In genomic region chr2:120330946-120331822, GRCh38 we compare ENCODE assay signal across 24 cellular contexts. TPM values are rescaled to one million over a fixed set of nuclear protein-coding genes. Genes with fewer than 3 reads are reported as not detected.
DNase-seq lines count a peak whose midpoint lies in the region; ATAC-seq and TF ChIP-seq lines count a peak whose summit lies in the region.
"Had no signal": no experiment of that assay in that cellular context is flagged by ENCODE, and none has a peak within 500 bp of the region (broad histone marks: within the 10 kb centered on the region; RNA-seq: fewer than 3 reads in every experiment).

No MANE protein-coding gene starts in this region.

- TF ChIP-seq CTCF in foreskin keratinocyte (conservative IDR thresholded peaks at IDR 0.05) (no peak), glutamatergic neuron (IDR thresholded peaks at IDR 0.05; ENCODE audit: partially characterized antibody, unreplicated experiment) (no peak)

- peaks cover 16% of the 10 kb centered on the region for H3K4me1 Mint-ChIP-seq in glutamatergic neuron (ENCODE audit: low read depth, unreplicated experiment)
- H3K4me1 Mint-ChIP-seq in stimulated activated effector memory CD8-positive, alpha-beta T cell treated with anti-CD3 and anti-CD28 coated beads, Interleukin-12 subunit alpha, Interleukin-12 subunit beta, amount 100 ng/mL, for 72 hours = no peaks in the 10 kb centered on the region
- H3K4me1 Mint-ChIP-seq: mesothelial cell of epicardium had no signal

- peaks cover 12% of the 10 kb centered on the region for H3K27me3 Mint-ChIP-seq in glutamatergic neuron (ENCODE audit: unreplicated experiment)

- H3K27ac ChIP-seq in foreskin keratinocyte = no peak overlapping the region
- H3K27ac ChIP-seq: 22Rv1, coronary artery, skin epidermis had no signal

- H3K4me3 Mint-ChIP-seq in glutamatergic neuron (ENCODE audit: unreplicated experiment) = no peak overlapping the region
- H3K4me3 Mint-ChIP-seq in stimulated activated effector memory CD8-positive, alpha-beta T cell treated with anti-CD3 and anti-CD28 coated beads, Interleukin-12 subunit alpha, Interleukin-12 subunit beta, amount 100 ng/mL, for 72 hours = no peak overlapping the region
- H3K4me3 Mint-ChIP-seq: activated CD4-positive, alpha-beta memory T cell treated with anti-CD3 and anti-CD28 coated beads for 36 hours; B cell; mesothelial cell of epicardium; nephron; WTC11 had no signal

- peaks cover 4% of the 10 kb centered on the region for H3K36me3 Mint-ChIP-seq in glutamatergic neuron (ENCODE audit: unreplicated experiment)
- H3K36me3 Mint-ChIP-seq in stimulated activated effector memory CD8-positive, alpha-beta T cell treated with anti-CD3 and anti-CD28 coated beads, Interleukin-12 subunit alpha, Interleukin-12 subunit beta, amount 100 ng/mL, for 72 hours = no peaks in the 10 kb centered on the region
- H3K36me3 Mint-ChIP-seq: activated CD4-positive, alpha-beta memory T cell treated with anti-CD3 and anti-CD28 coated beads for 36 hours; mesothelial cell of epicardium; WTC11 had no signal

- DNase-seq in DMS 273 (lab: John Stamatoyannopoulos, UW; ENCODE audit: unreplicated experiment) = peak; percentile 32
- DNase-seq in DMS 273 treated with DMSO at 0.1 percent for 48 hours (lab: John Stamatoyannopoulos, UW) = no peak
- DNase-seq in NCI-H526 treated with DMSO at 0.1 percent for 48 hours (lab: John Stamatoyannopoulos, UW) = peak; percentile 43
- no peak for DNase-seq in foreskin keratinocyte
- DNase-seq in glutamatergic neuron = no peak
- no peak for DNase-seq in stimulated activated effector memory CD8-positive, alpha-beta T cell treated with anti-CD3 and anti-CD28 coated beads, Interleukin-12 subunit alpha, Interleukin-12 subunit beta, amount 100 ng/mL, for 72 hours (ENCODE audit: low spot score in 2 of 2)
- DNase-seq: activated CD4-positive, alpha-beta memory T cell treated with anti-CD3 and anti-CD28 coated beads for 36 hours; amniotic stem cell; GOT3; head of caudate nucleus; KBM-7; SK-N-SH; stimulated activated CD4-positive, alpha-beta T cell treated with anti-CD3 and anti-CD28 coated beads, Interleukin-4, amount 100 ng/mL, for 1 hour had no signal

- ATAC-seq in GM19463 (IDR thresholded peaks at IDR 0.05; ENCODE audit: unreplicated experiment) = peak; percentile 73
- ATAC-seq in foreskin keratinocyte = peak; percentile 20
- ATAC-seq in HG03460 (IDR thresholded peaks at IDR 0.05; ENCODE audit: unreplicated experiment) = no peak
- no peak for ATAC-seq in stimulated activated effector memory CD8-positive, alpha-beta T cell treated with anti-CD3 and anti-CD28 coated beads, Interleukin-12 subunit alpha, Interleukin-12 subunit beta, amount 100 ng/mL, for 72 hours
- ATAC-seq: WTC11 had no signal

- no peak overlapping the region for H3K27ac Mint-ChIP-seq in glutamatergic neuron (ENCODE audit: unreplicated experiment)
- H3K27ac Mint-ChIP-seq in stimulated activated effector memory CD8-positive, alpha-beta T cell treated with anti-CD3 and anti-CD28 coated beads, Interleukin-12 subunit alpha, Interleukin-12 subunit beta, amount 100 ng/mL, for 72 hours = no peak overlapping the region
- H3K27ac Mint-ChIP-seq: activated CD4-positive, alpha-beta memory T cell treated with anti-CD3 and anti-CD28 coated beads for 36 hours; B cell; mesothelial cell of epicardium; nephron; WTC11 had no signal

- H3K27me3 ChIP-seq in foreskin keratinocyte = peaks cover 52% of the 10 kb centered on the region

- H3K9me3 Mint-ChIP-seq in glutamatergic neuron (ENCODE audit: unreplicated experiment) = peaks cover 2% of the 10 kb centered on the region
- H3K9me3 Mint-ChIP-seq in stimulated activated effector memory CD8-positive, alpha-beta T cell treated with anti-CD3 and anti-CD28 coated beads, Interleukin-12 subunit alpha, Interleukin-12 subunit beta, amount 100 ng/mL, for 72 hours = no peaks in the 10 kb centered on the region

- H3K4me1 ChIP-seq in foreskin keratinocyte = no peaks in the 10 kb centered on the region

RNA-seq across cellular contexts. Expression of gene INHBB, which starts 14.8 kb away (rescaled TPM):
- not detected in 2 replicates for total RNA-seq in foreskin keratinocyte
- not detected in 2 replicates for polyA plus RNA-seq in foreskin keratinocyte
- 0.34 TPM for total RNA-seq in glutamatergic neuron (ENCODE audit: unreplicated experiment)
- total RNA-seq: activated CD4-positive, alpha-beta memory T cell treated with anti-CD3 and anti-CD28 coated beads for 36 hours; B cell; fibroblast of lung; mesothelial cell of epicardium; T-helper 2 cell treated with Interferon-gamma antibody and Interleukin-4, amounts not matched to agents 100 ng/mL and 5 ng/mL, for 36 hours had no signal

Comparison
In these comparisons a context has a peak if more than half of its experiments do, and no peak if none do; other contexts are left out.
1. DNase-seq: peak in DMS 273 (single experiment) and NCI-H526 treated with DMSO at 0.1 percent for 48 hours (single experiment); none in DMS 273 treated with DMSO at 0.1 percent for 48 hours (single experiment), foreskin keratinocyte (0 of 2), glutamatergic neuron (single experiment) and stimulated activated effector memory CD8-positive, alpha-beta T cell treated with anti-CD3 and anti-CD28 coated beads, Interleukin-12 subunit alpha, Interleukin-12 subunit beta, amount 100 ng/mL, for 72 hours (0 of 2).
2. ATAC-seq: peak in GM19463 (single experiment) and foreskin keratinocyte (single experiment); none in HG03460 (single experiment) and stimulated activated effector memory CD8-positive, alpha-beta T cell treated with anti-CD3 and anti-CD28 coated beads, Interleukin-12 subunit alpha, Interleukin-12 subunit beta, amount 100 ng/mL, for 72 hours (single experiment).